Comparison of ENCODE assay signal across 8 cellular contexts in genomic region chr7:127392182-127392565, GRCh38. TPM values are rescaled to one million over a fixed set of nuclear protein-coding genes. Genes with fewer than 3 reads are reported as not detected.
DNase-seq lines count a peak whose midpoint lies in the region; ATAC-seq and TF ChIP-seq lines count a peak whose summit lies in the region.

No MANE protein-coding gene starts in this region.

- H3K36me3 Mint-ChIP-seq in activated T-helper 17 cell treated with anti-CD3 and anti-CD28 coated beads, Interleukin-2, amount 50 U/mL, for 72 hours (ENCODE audit: low read depth), result peaks cover 47% of the 10 kb centered on the region
- peaks cover 13% of the 10 kb centered on the region for H3K36me3 Mint-ChIP-seq in neural crest cell (ENCODE audit: low read depth)

- peak overlapping the region; percentile 79 for H3K4me3 ChIP-seq in NT2/D1 (ENCODE audit: insufficient read length, low read depth)
- peak overlapping the region; percentile 71 to 94 (median 91) for H3K4me3 ChIP-seq in subcutaneous abdominal adipose tissue (ENCODE audit: low read depth in 1 of 5, low read length in 5 of 5)

- no peaks in the 10 kb centered on the region for H3K27me3 Mint-ChIP-seq in activated T-helper 17 cell treated with anti-CD3 and anti-CD28 coated beads, Interleukin-2, amount 50 U/mL, for 72 hours
- peaks cover 36% of the 10 kb centered on the region for H3K27me3 Mint-ChIP-seq in neural crest cell (ENCODE audit: low read depth)

- no peaks in the 10 kb centered on the region for H3K9me3 Mint-ChIP-seq in activated T-helper 17 cell treated with anti-CD3 and anti-CD28 coated beads, Interleukin-2, amount 50 U/mL, for 72 hours
- no peaks in the 10 kb centered on the region for H3K9me3 Mint-ChIP-seq in neural crest cell

- peak overlapping the region; percentile 97 for H3K4me3 Mint-ChIP-seq in activated T-helper 17 cell treated with anti-CD3 and anti-CD28 coated beads, Interleukin-2, amount 50 U/mL, for 72 hours
- H3K4me3 Mint-ChIP-seq in neural crest cell, result peak overlapping the region; percentile 93

- no peak for TF ChIP-seq CTCF in neural crest cell (conservative IDR thresholded peaks at IDR 0.05)

- peaks cover 56% of the 10 kb centered on the region for H3K4me1 Mint-ChIP-seq in activated T-helper 17 cell treated with anti-CD3 and anti-CD28 coated beads, Interleukin-2, amount 50 U/mL, for 72 hours
- peaks cover 28% of the 10 kb centered on the region for H3K4me1 Mint-ChIP-seq in neural crest cell

- H3K9me3 ChIP-seq in NT2/D1 (ENCODE audit: insufficient read depth, low read length) (no peaks in the 10 kb centered on the region), subcutaneous abdominal adipose tissue (ENCODE audit: control insufficient read depth in 5 of 5, low read length in 5 of 5) (no peaks in the 10 kb centered on the region)

- H3K4me1 ChIP-seq in NT2/D1 (ENCODE audit: insufficient read depth, insufficient read length), result no peaks in the 10 kb centered on the region
- peaks cover 3 to 29% (median 20%) of the 10 kb centered on the region in 5 donors for H3K4me1 ChIP-seq in subcutaneous abdominal adipose tissue (ENCODE audit: control insufficient read depth in 5 of 5, insufficient read depth in 5 of 5, low read length in 5 of 5)

- peak; percentile 66 for DNase-seq in NCI-H82 (lab: John Stamatoyannopoulos, UW)
- DNase-seq in NCI-H82 treated with DMSO at 0.1 percent for 48 hours (lab: John Stamatoyannopoulos, UW; ENCODE audit: unreplicated experiment), result no peak
- peak; percentile 18 for DNase-seq in NT2/D1 (ENCODE audit: low read depth, low spot score)
- DNase-seq in fibroblast of peridontal ligament (ENCODE audit: extremely low read depth), result peak; percentile 34
- DNase-seq in neural crest cell (ENCODE audit: low read depth, low spot score), result peak; percentile 45

- H3K36me3 ChIP-seq in NT2/D1 (ENCODE audit: insufficient read depth, insufficient read length, low read length) (peaks cover 12% of the 10 kb centered on the region), subcutaneous abdominal adipose tissue (ENCODE audit: control insufficient read depth in 5 of 5, insufficient read depth in 5 of 5, low read length in 5 of 5) (peaks cover 0 to 18% (median 4%) of the 10 kb centered on the region in 5 donors)

- H3K27me3 ChIP-seq in NT2/D1 (ENCODE audit: insufficient read depth, insufficient read length) (peaks cover 16% of the 10 kb centered on the region), subcutaneous abdominal adipose tissue (ENCODE audit: control insufficient read depth in 5 of 5, insufficient read depth in 4 of 5, low read length in 5 of 5) (no peaks in the 10 kb centered on the region)

- H3K9ac ChIP-seq in NT2/D1 (ENCODE audit: insufficient read length, low read depth), result peak overlapping the region; percentile 92
- peak overlapping the region; percentile 66 to 99 (median 93) for H3K9ac ChIP-seq in subcutaneous abdominal adipose tissue (ENCODE audit: low read length in 5 of 5)

- H3K27ac Mint-ChIP-seq in activated T-helper 17 cell treated with anti-CD3 and anti-CD28 coated beads, Interleukin-2, amount 50 U/mL, for 72 hours, result peak overlapping the region; percentile 87
- peak overlapping the region; percentile 95 for H3K27ac Mint-ChIP-seq in neural crest cell (ENCODE audit: unreplicated experiment)

- peak; percentile 59 for ATAC-seq in HG02798 (IDR thresholded peaks at IDR 0.05; ENCODE audit: poor library complexity, unreplicated experiment)
- peak; percentile 55 for ATAC-seq in activated T-helper 17 cell treated with anti-CD3 and anti-CD28 coated beads, Interleukin-2, amount 50 U/mL, for 72 hours (replicated peaks)

- H3K27ac ChIP-seq in subcutaneous abdominal adipose tissue (ENCODE audit: low read depth, low read length), result peak overlapping the region; percentile 96

RNA-seq across cellular contexts. Expression of gene ZNF800, which starts 0.3 kb away (rescaled TPM):
- 10 to 100 TPM; 34.8 to 37.1 TPM for total RNA-seq in activated T-helper 17 cell treated with anti-CD3 and anti-CD28 coated beads, Interleukin-2, amount 50 U/mL, for 72 hours
- total RNA-seq in neural crest cell, result 29.5 and 29.8 TPM in 2 replicates
